ENCODE assay signal across 15 cellular contexts in the genomic region with DNA sequence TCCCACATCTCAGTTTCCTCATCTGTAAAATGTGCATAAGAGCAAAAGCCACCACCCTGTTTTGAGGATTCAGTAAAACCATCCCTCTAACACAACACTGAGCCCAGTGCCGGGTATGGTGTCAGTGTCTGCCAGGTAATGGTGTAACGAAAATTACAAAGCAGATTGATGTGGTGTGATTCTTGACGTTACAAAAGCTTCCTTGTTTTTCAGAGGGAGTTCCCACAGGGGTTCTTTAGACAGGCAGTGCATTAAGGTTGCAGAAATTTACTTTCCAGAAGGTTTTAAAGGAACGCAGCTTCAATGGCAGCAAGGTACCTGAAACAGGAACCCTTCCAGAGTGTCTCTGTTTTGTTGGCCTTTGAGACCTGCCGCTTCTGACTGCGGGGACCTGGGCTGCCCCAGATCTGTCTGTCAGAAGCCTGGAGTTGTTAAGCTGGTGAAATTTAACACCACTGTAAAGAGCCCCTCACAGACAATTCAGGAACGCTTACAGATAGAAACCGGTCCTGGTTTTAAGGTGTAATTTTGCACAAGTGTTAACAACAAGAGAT.
DNase-seq lines count a peak whose midpoint lies in the region; ATAC-seq, FAIRE-seq and TF ChIP-seq lines count a peak whose summit lies in the region.
"Had no signal": no experiment of that assay in that cellular context is flagged by ENCODE, and none has a peak within 500 bp of the region (broad histone marks: within the 10 kb centered on the region; RNA-seq: fewer than 3 reads in every experiment).

No MANE protein-coding gene starts in this region.

- H3K4me1 ChIP-seq in heart left ventricle (peaks cover 0 to 22% (median 2%) of the 10 kb centered on the region in 12 donors), trophoblast cell (ENCODE audit: control insufficient read depth in 1 of 2, insufficient read depth in 2 of 2, low read length in 2 of 2) (peaks cover 20 to 26% of the 10 kb centered on the region in 2 experiments)

- no peaks in the 10 kb centered on the region for H3K27me3 ChIP-seq in heart left ventricle
- no peaks in the 10 kb centered on the region for H3K27me3 ChIP-seq in trophoblast cell (ENCODE audit: insufficient read depth, low read length)

- no peak overlapping the region for H4K12ac ChIP-seq in trophoblast cell (ENCODE audit: low read depth, low read length)

- TF ChIP-seq POLR2A in heart left ventricle (IDR thresholded peaks at IDR 0.05) = no peak
- no peak for TF ChIP-seq POLR2A in GM12892 (IDR thresholded peaks at IDR 0.05; ENCODE audit: low read depth, low read length)

- H3K4me2 ChIP-seq in trophoblast cell (ENCODE audit: low read length) = peak overlapping the region; percentile 21

- no peaks in the 10 kb centered on the region for H3K9me3 ChIP-seq in heart left ventricle
- peaks cover 5% of the 10 kb centered on the region for H3K9me3 ChIP-seq in trophoblast cell (ENCODE audit: insufficient read depth, low read depth, low read length)

- peak overlapping the region; percentile 51 for H3K4me3 ChIP-seq in GM12875 (ENCODE audit: low read depth, low read length)
- H3K4me3 ChIP-seq in heart left ventricle = no peak overlapping the region
- no peak overlapping the region for H3K4me3 ChIP-seq in trophoblast cell (ENCODE audit: low read depth, low read length)

- H3K79me2 ChIP-seq in trophoblast cell (ENCODE audit: control insufficient read depth, insufficient read depth, low read length, poor library complexity) = peaks cover 4% of the 10 kb centered on the region

- DNase-seq in NCI-H2227 treated with DMSO at 0.1 percent for 48 hours (lab: John Stamatoyannopoulos, UW) (peak; percentile 33), heart left ventricle (no peak), trophoblast cell (no peak), T-helper 1 cell (no peak), GM12892 (ENCODE audit: insufficient read length) (no peak), activated gamma-delta T cell treated with Interleukin-2 at 50 U/mL for 16 hours (no peak)
- DNase-seq: activated CD4-positive, alpha-beta T cell treated with anti-CD3 and anti-CD28 coated beads for 48 hours; activated T-cell treated with anti-CD3 and anti-CD28 coated beads, Interleukin-2, amount 50 U/mL, for 72 hours; cortex of kidney; KBM-7; NCI-H187; stimulated activated naive CD8-positive, alpha-beta T cell treated with anti-CD3 and anti-CD28 coated beads, Interleukin-15, Interleukin-2, amounts not matched to agents 100 U/mL and 50 U/mL, for 24 hours had no signal

- peak overlapping the region in 6 of 12 donors; percentile 3 to 70 (median 42) for H3K27ac ChIP-seq in heart left ventricle
- peak overlapping the region; percentile 45 for H3K27ac ChIP-seq in trophoblast cell (ENCODE audit: low read depth, low read length)

- WGBS in heart left ventricle, 4 donors = 46 to 68% (median 57%) methylated on average over 8 of the region's 8 CpGs
- no CpG with 5 or more reads among the region's 8 CpGs for WGBS in trophoblast cell (ENCODE audit: extremely low coverage, insufficient coverage, insufficient read length)

- ATAC-seq in heart left ventricle (peak in 3 of 4 donors; percentile 19 to 51 (median 38)), HG03196 (IDR thresholded peaks at IDR 0.05; ENCODE audit: unreplicated experiment) (no peak)
- ATAC-seq: activated T-cell treated with anti-CD3 and anti-CD28 coated beads, Interleukin-2, amount 50 U/mL, for 72 hours; stimulated activated naive CD8-positive, alpha-beta T cell treated with anti-CD3 and anti-CD28 coated beads, Interleukin-15, Interleukin-2, amounts not matched to agents 100 U/mL and 50 U/mL, for 24 hours had no signal

- no peak overlapping the region for H2BK12ac ChIP-seq in trophoblast cell (ENCODE audit: low read length)

- H2AFZ ChIP-seq in trophoblast cell (ENCODE audit: insufficient read depth, low read length, poor library complexity) = no peak overlapping the region

- no peak overlapping the region for H3K9ac ChIP-seq in trophoblast cell (ENCODE audit: low read length)

- no peak overlapping the region for H2BK120ac ChIP-seq in trophoblast cell (ENCODE audit: insufficient read depth, low read length, poor library complexity)

- H3K18ac ChIP-seq in trophoblast cell (ENCODE audit: low read length) = no peak overlapping the region

- no peak for TF ChIP-seq CTCF in GM12875 (IDR thresholded peaks at IDR 0.05; ENCODE audit: borderline replicate concordance, insufficient read depth, low read depth, low read length)
- no peak for TF ChIP-seq CTCF in heart left ventricle (IDR thresholded peaks at IDR 0.05)

- no peak for FAIRE-seq in GM12892 (lab: Jason Lieb, UNC)
- FAIRE-seq: GM19239 had no signal

- H2AK5ac ChIP-seq in trophoblast cell (ENCODE audit: low read length) = no peak overlapping the region

- intact Hi-C loops in heart left ventricle (cut with DNase I) = no loop called here

- H3K4ac ChIP-seq in trophoblast cell (ENCODE audit: low read depth, low read length) = no peak overlapping the region

- H4K91ac ChIP-seq in trophoblast cell (ENCODE audit: low read depth, low read length) = no peak overlapping the region

- no peak overlapping the region for H3K23ac ChIP-seq in trophoblast cell (ENCODE audit: low read length)

- H3K36me3 ChIP-seq in heart left ventricle (no peaks in the 10 kb centered on the region), trophoblast cell (ENCODE audit: control insufficient read depth in 1 of 2, insufficient read depth in 2 of 2, low read length in 2 of 2) (no peaks in the 10 kb centered on the region)

- no peak overlapping the region for H4K8ac ChIP-seq in trophoblast cell (ENCODE audit: low read depth, low read length)

- no peak overlapping the region for H2BK5ac ChIP-seq in trophoblast cell (ENCODE audit: low read depth, low read length, poor library complexity)

- H3K79me1 ChIP-seq in trophoblast cell (ENCODE audit: low read length) = peaks cover 9% of the 10 kb centered on the region

- no peak overlapping the region for H3K14ac ChIP-seq in trophoblast cell (ENCODE audit: low read length)
